9 cellular contexts compared by ENCODE assay signal in the genomic region with DNA sequence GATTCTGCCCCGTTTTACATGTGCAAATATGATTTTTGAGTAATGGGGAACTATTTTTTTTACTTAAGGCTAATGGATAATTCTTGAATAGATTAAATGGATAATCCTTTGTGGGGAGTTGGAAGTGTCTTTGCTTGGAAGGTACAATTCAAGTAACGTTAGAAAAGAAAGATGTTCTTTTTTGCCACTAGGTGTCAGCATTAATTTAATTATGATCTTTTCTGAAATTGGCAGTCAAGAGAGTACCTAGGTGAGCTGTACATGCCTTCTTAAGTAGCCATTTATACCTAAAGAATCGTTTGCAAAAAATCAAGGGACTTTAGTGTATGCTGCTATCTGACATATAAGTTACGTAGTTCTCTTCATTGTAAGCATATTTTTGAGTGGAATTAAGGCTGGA. TPM values are rescaled to one million over a fixed set of nuclear protein-coding genes. Genes with fewer than 3 reads are reported as not detected.
DNase-seq lines count a peak whose midpoint lies in the region; ATAC-seq and TF ChIP-seq lines count a peak whose summit lies in the region.
"Had no signal": no experiment of that assay in that cellular context is flagged by ENCODE, and none has a peak within 500 bp of the region (broad histone marks: within the 10 kb centered on the region; RNA-seq: fewer than 3 reads in every experiment).

No MANE protein-coding gene starts in this region.

- peaks cover 55% of the 10 kb centered on the region for H3K4me1 Mint-ChIP-seq in CD4-positive, alpha-beta T cell (ENCODE audit: low read depth)

- peak; percentile 74 for TF ChIP-seq CTCF in CD4-positive, alpha-beta T cell (IDR thresholded peaks at IDR 0.05)
- TF ChIP-seq CTCF in Loucy (conservative IDR thresholded peaks at IDR 0.05; ENCODE audit: low read length) = peak; percentile 67

- H3K4me3 Mint-ChIP-seq in CD4-positive, alpha-beta T cell = peak overlapping the region; percentile 92

- 58 to 62% methylated on average over 3 of the region's 4 CpGs for WGBS in mesodermal cell (ENCODE audit: insufficient coverage in 2 of 2), 2 experiments

- POLR2A ChIA-PET in CD4-positive, alpha-beta T cell (lab: Charles Lee) = interaction anchor here (1.0 to 1.9 kb wide), 5 partner anchors 66 to 342 kb away, joined by 3 to 12 read pairs (median 4); partner anchors contain the start of genes DEGS1 and NVL

- H3F3A ChIP-seq in Loucy (ENCODE audit: low read depth) = peaks cover 12% of the 10 kb centered on the region

- intact Hi-C loops in CD4-positive, alpha-beta T cell (cut with DNase I, micrococcal nuclease) = loop anchor here in 1 of 2 experiments (1.0 to 5.0 kb wide), 3 partner anchors 217 to 341 kb away; no protein-coding TSS in a partner anchor
- intact Hi-C loops in posterior cingulate gyrus (cut with DNase I) = loop anchor here (1.0 to 10.0 kb wide), 4 partner anchors 69 to 341 kb away; partner anchors contain the start of genes DEGS1 and WDR26

- peak; percentile 25 for ATAC-seq in CD4-positive, alpha-beta T cell (ENCODE audit: poor library complexity)
- peak; percentile 34 for ATAC-seq in GM18868 (IDR thresholded peaks at IDR 0.05; ENCODE audit: unreplicated experiment)

- peaks cover 6% of the 10 kb centered on the region; the same call in 1 of the 2 replicates for H3K36me3 ChIP-seq in Loucy (ENCODE audit: insufficient read depth, low read length)
- peaks cover 22% of the 10 kb centered on the region for H3K36me3 ChIP-seq in mesodermal cell (ENCODE audit: control insufficient read depth, insufficient read depth, low read length)
- H3K36me3 ChIP-seq: SJCRH30 had no signal

- H3K27me3 ChIP-seq in CD4-positive, alpha-beta T cell (ENCODE audit: control insufficient read depth, insufficient read depth, low read length) = no peaks in the 10 kb centered on the region
- peaks cover 20% of the 10 kb centered on the region for H3K27me3 ChIP-seq in Loucy (ENCODE audit: insufficient read depth, low read length, poor library complexity, severe bottlenecking)
- H3K27me3 ChIP-seq: SJCRH30 had no signal

- CTCF ChIA-PET in CD4-positive, alpha-beta T cell (lab: Charles Lee) = interaction anchor here (0.7 to 1.8 kb wide), 5 partner anchors 8 to 341 kb away, joined by 3 to 11 read pairs (median 3); no protein-coding TSS in a partner anchor

- H4K20me1 ChIP-seq in Loucy (ENCODE audit: insufficient read depth, low read length, poor library complexity, severe bottlenecking) = peaks cover 34% of the 10 kb centered on the region

- no peaks in the 10 kb centered on the region for H3K9me3 ChIP-seq in CD4-positive, alpha-beta T cell (ENCODE audit: control insufficient read depth, low read length)
- H3K9me3 ChIP-seq in Loucy (ENCODE audit: insufficient read depth, low read depth, low read length) (no peaks in the 10 kb centered on the region), mesodermal cell (ENCODE audit: control insufficient read depth, low read length) (no peaks in the 10 kb centered on the region)
- H3K9me3 ChIP-seq: SJCRH30 had no signal

- H3K27ac ChIP-seq in CD4-positive, alpha-beta T cell (ENCODE audit: low read depth, low read length) = no peak overlapping the region
- H3K27ac ChIP-seq in mesodermal cell (ENCODE audit: low read depth, low read length, severe bottlenecking) = no peak overlapping the region
- H3K27ac ChIP-seq: SJCRH30 had no signal

- H3K27me3 Mint-ChIP-seq in CD4-positive, alpha-beta T cell = no peaks in the 10 kb centered on the region

- H3K79me2 ChIP-seq in Loucy (ENCODE audit: insufficient read depth, low read length) = peaks cover 73% of the 10 kb centered on the region

- H3K9me2 ChIP-seq in Loucy (replicated peaks; ENCODE audit: low read depth, low read length) = no peaks in the 10 kb centered on the region

- H3K36me3 Mint-ChIP-seq in CD4-positive, alpha-beta T cell (ENCODE audit: low read depth) = peaks cover 29% of the 10 kb centered on the region

- H3K9ac ChIP-seq in Loucy (ENCODE audit: low read depth, low read length, poor library complexity, severe bottlenecking) = peak overlapping the region; percentile 92

- peak overlapping the region; percentile 90 for H3K4me2 ChIP-seq in Loucy (ENCODE audit: low read depth, low read length, poor library complexity, severe bottlenecking)

- no peak overlapping the region for H2AFZ ChIP-seq in Loucy (ENCODE audit: low read length)

- H3K9me3 Mint-ChIP-seq in CD4-positive, alpha-beta T cell = no peaks in the 10 kb centered on the region

- H3K27ac Mint-ChIP-seq in CD4-positive, alpha-beta T cell = peak overlapping the region; percentile 84

- H3K4me3 ChIP-seq in Loucy (ENCODE audit: low read length, poor library complexity, severe bottlenecking) (peak overlapping the region; percentile 82), mesodermal cell (ENCODE audit: extremely low read depth, insufficient read depth, low read length, poor library complexity, severe bottlenecking) (peak overlapping the region; percentile 96)
- H3K4me3 ChIP-seq: SJCRH30 had no signal

- peaks cover 34% of the 10 kb centered on the region for H3K4me1 ChIP-seq in Loucy (ENCODE audit: insufficient read depth, low read length, poor library complexity, severe bottlenecking)
- peaks cover 9% of the 10 kb centered on the region for H3K4me1 ChIP-seq in mesodermal cell (ENCODE audit: control insufficient read depth, insufficient read depth, low read length, poor library complexity, severe bottlenecking)

- DNase-seq in CD4-positive, alpha-beta T cell = no peak
- peak; percentile 90 for DNase-seq in RKO (ENCODE audit: low spot score)
- DNase-seq in dermis blood vessel endothelial cell = peak; percentile 76
- DNase-seq in posterior cingulate gyrus = no peak
- DNase-seq in NK-92 (lab: John Stamatoyannopoulos, UW; ENCODE audit: unreplicated experiment) = no peak

RNA-seq across cellular contexts. Expression of gene FBXO28, which starts 2.2 kb away (rescaled TPM):
- total RNA-seq in CD4-positive, alpha-beta T cell = 10 to 100 TPM; 32.5 to 37.1 TPM
- total RNA-seq in dermis blood vessel endothelial cell = 64.5 and 82.2 TPM in 2 replicates
- polyA plus RNA-seq in mesodermal cell (2013, experiment 1 of 2) = 19.1 TPM
- polyA plus RNA-seq in mesodermal cell (2013, experiment 2 of 2) = 22.0 TPM

Comparison
In these comparisons a context has a peak if more than half of its experiments do, and no peak if none do; other contexts are left out.
1. DNase-seq: peak in RKO (single experiment) and dermis blood vessel endothelial cell (single experiment); none in CD4-positive, alpha-beta T cell (0 of 10), posterior cingulate gyrus (0 of 10) and NK-92 (single experiment).